Comparison of ENCODE assay signal across 10 cellular contexts in genomic region chr6:39725632-39725997, GRCh38. TPM values are rescaled to one million over a fixed set of nuclear protein-coding genes. Genes with fewer than 3 reads are reported as not detected.
DNase-seq lines count a peak whose midpoint lies in the region; ATAC-seq and TF ChIP-seq lines count a peak whose summit lies in the region.
"Had no signal": no experiment of that assay in that cellular context is flagged by ENCODE, and none has a peak within 500 bp of the region (broad histone marks: within the 10 kb centered on the region; RNA-seq: fewer than 3 reads in every experiment).

No MANE protein-coding gene starts in this region.

- no peaks in the 10 kb centered on the region for H3K9me3 Mint-ChIP-seq in activated B cell treated with CpG ODN at 0.5 μM for 24 hours

- DNase-seq in GM12864 (ENCODE audit: low read depth) = no peak
- no peak for DNase-seq in activated B cell treated with CpG ODN at 0.5 μM for 24 hours
- DNase-seq in GF-D8 (lab: John Stamatoyannopoulos, UW) = no peak
- no peak for DNase-seq in NCI-H1092 treated with DMSO at 0.1 percent for 48 hours (lab: John Stamatoyannopoulos, UW)

- TF ChIP-seq POLR2A in gastroesophageal sphincter (IDR thresholded peaks at IDR 0.05) = no peak

- H3K4me1 Mint-ChIP-seq in activated B cell treated with CpG ODN at 0.5 μM for 24 hours = peaks cover 7% of the 10 kb centered on the region

- no peak for TF ChIP-seq EP300 in gastroesophageal sphincter (IDR thresholded peaks at IDR 0.05)

- H3K4me3 Mint-ChIP-seq in activated B cell treated with CpG ODN at 0.5 μM for 24 hours = peak overlapping the region; percentile 88

- H3K27ac Mint-ChIP-seq in activated B cell treated with CpG ODN at 0.5 μM for 24 hours = no peak overlapping the region

- no peaks in the 10 kb centered on the region for H3K36me3 ChIP-seq in gastroesophageal sphincter
- no peaks in the 10 kb centered on the region for H3K36me3 ChIP-seq in skeletal muscle tissue (ENCODE audit: control insufficient read depth in 3 of 3, insufficient read depth in 3 of 3, low read length in 3 of 3)
- H3K36me3 ChIP-seq: adrenal gland had no signal

- intact Hi-C loops in activated B cell treated with CpG ODN at 0.5 μM for 24 hours (cut with micrococcal nuclease) = no loop called here

- POLR2A ChIA-PET in activated B cell treated with CpG ODN at 0.5 μM for 24 hours (lab: Charles Lee) = interaction anchor here (0.7 kb wide), 1 partner anchor 125 kb away, joined by 4 read pairs; no protein-coding TSS in a partner anchor

- H3K36me3 Mint-ChIP-seq in activated B cell treated with CpG ODN at 0.5 μM for 24 hours (ENCODE audit: low read depth) = no peaks in the 10 kb centered on the region

- no peaks in the 10 kb centered on the region for H3K9me3 ChIP-seq in gastroesophageal sphincter
- no peaks in the 10 kb centered on the region for H3K9me3 ChIP-seq in skeletal muscle tissue (ENCODE audit: control insufficient read depth in 3 of 3, low read length in 3 of 3)
- H3K9me3 ChIP-seq: adrenal gland had no signal

- TF ChIP-seq CTCF in GM12864 (IDR thresholded peaks at IDR 0.05; ENCODE audit: low read depth, low read length, missing control alignments) = no peak
- no peak for TF ChIP-seq CTCF in activated B cell treated with CpG ODN at 0.5 μM for 24 hours (IDR thresholded peaks at IDR 0.05)
- TF ChIP-seq CTCF in gastroesophageal sphincter (IDR thresholded peaks at IDR 0.05) = no peak

- H3K27ac ChIP-seq in gastroesophageal sphincter (peak overlapping the region in 3 of 4 donors; percentile 79 to 84 (median 82)), skeletal muscle tissue (ENCODE audit: low read depth, low read length) (no peak overlapping the region)
- H3K27ac ChIP-seq: adrenal gland, HL-60 had no signal

- H3K9ac ChIP-seq in skeletal muscle tissue (ENCODE audit: low read depth in 1 of 3, low read length in 3 of 3) = peak overlapping the region; percentile 43 to 80 (median 64)

- H3K27me3 Mint-ChIP-seq in activated B cell treated with CpG ODN at 0.5 μM for 24 hours = peaks cover 4% of the 10 kb centered on the region

- H3K27me3 ChIP-seq in gastroesophageal sphincter = no peaks in the 10 kb centered on the region
- no peaks in the 10 kb centered on the region for H3K27me3 ChIP-seq in skeletal muscle tissue (ENCODE audit: control insufficient read depth in 3 of 3, insufficient read depth in 3 of 3, low read length in 3 of 3)
- H3K27me3 ChIP-seq: adrenal gland had no signal

- H3K4me3 ChIP-seq in GM12864 (ENCODE audit: low read depth, low read length) = peak overlapping the region; percentile 32; the same call in 1 of the 2 replicates
- peak overlapping the region; percentile 90 to 93 for H3K4me3 ChIP-seq in gastroesophageal sphincter
- H3K4me3 ChIP-seq in skeletal muscle tissue (ENCODE audit: low read length in 3 of 3) = peak overlapping the region; percentile 87 to 89 (median 89)

- CTCF ChIA-PET in activated B cell treated with CpG ODN at 0.5 μM for 24 hours (lab: Charles Lee) = no interaction called here

- ATAC-seq in activated B cell treated with CpG ODN at 0.5 μM for 24 hours (ENCODE audit: low read depth) (no peak), gastroesophageal sphincter (no peak), HG03280 (IDR thresholded peaks at IDR 0.05; ENCODE audit: unreplicated experiment) (no peak), GM21717 (IDR thresholded peaks at IDR 0.05; ENCODE audit: unreplicated experiment) (no peak)

- peaks cover 0 to 11% (median 2%) of the 10 kb centered on the region in 3 donors for H3K4me1 ChIP-seq in gastroesophageal sphincter
- peaks cover 0 to 5% (median 4%) of the 10 kb centered on the region in 3 donors for H3K4me1 ChIP-seq in skeletal muscle tissue (ENCODE audit: control insufficient read depth in 3 of 3, insufficient read depth in 3 of 3, low read length in 3 of 3)

- 45 to 84% methylated on average over 5 to 7 of the region's 14 CpGs for WGBS in gastroesophageal sphincter (ENCODE audit: low coverage in 1 of 2), 2 donors

RNA-seq across cellular contexts. Expression of gene KIF6, which starts 0.4 kb away (rescaled TPM):
- not detected in 2 replicates for total RNA-seq in activated B cell treated with CpG ODN at 0.5 μM for 24 hours
- 1 to 10 TPM in 2 of 4 donors, under 1 TPM in 2; 0.47 to 2.3 (median 0.97) TPM for total RNA-seq in gastroesophageal sphincter
- total RNA-seq in skeletal muscle tissue = 1.0 TPM

Comparison
In these comparisons a context has a peak if more than half of its experiments do, and no peak if none do; other contexts are left out.
1. H3K4me3 ChIP-seq: peak in every context shown above with its lines; median percentile 92 in gastroesophageal sphincter; 89 in skeletal muscle tissue; 32 in GM12864.